In genomic region chr2:183037660-183038340, GRCh38 we compare ENCODE assay signal across 8 cellular contexts. TPM values are rescaled to one million over a fixed set of nuclear protein-coding genes. Genes with fewer than 3 reads are reported as not detected.
A peak's percentile ranks its signal among the peaks of the same experiment; 100 is the strongest.
DNase-seq lines count a peak whose midpoint lies in the region; ATAC-seq and TF ChIP-seq lines count a peak whose summit lies in the region.

No MANE protein-coding gene starts in this region.

- CTCF ChIA-PET in HCT116 (lab: Charles Lee) = interaction anchor here (1.4 kb wide), 1 partner anchor 12 kb away, joined by 4 read pairs; no protein-coding TSS in a partner anchor

- no peak for TF ChIP-seq CTCF in HCT116 (IDR thresholded peaks at IDR 0.05 in 2 of 3, conservative IDR thresholded peaks at IDR 0.05 in 1 of 3; ENCODE audit: borderline replicate concordance in 1 of 3, insufficient read depth in 1 of 3, low read depth in 2 of 3, low read length in 2 of 3)
- TF ChIP-seq CTCF in omental fat pad (IDR thresholded peaks at IDR 0.05) = no peak

- intact Hi-C loops in HCT116 (cut with micrococcal nuclease) = loop anchor here (5.0 kb wide), 1 partner anchor 85 kb away; the partner anchor contains the start of gene NUP35

- POLR2A ChIA-PET in HCT116 (lab: Charles Lee) = no interaction called here

- no peak for TF ChIP-seq RAD21 in HCT116 (IDR thresholded peaks at IDR 0.05; ENCODE audit: low read depth)

- H4K20me1 ChIP-seq in HCT116 (ENCODE audit: insufficient read depth) = peaks cover 23% of the 10 kb centered on the region; the same call in 1 of the 2 replicates

- DNase-seq in NCI-H2196 treated with DMSO at 0.1 percent for 48 hours (lab: John Stamatoyannopoulos, UW; ENCODE audit: unreplicated experiment) (peak; percentile 59), NCI-H2196 (lab: John Stamatoyannopoulos, UW; ENCODE audit: unreplicated experiment) (no peak), HCT116 (ENCODE audit: low read depth, low spot score) (no peak), NCI-H2171 treated with DMSO at 0.1 percent for 48 hours (lab: John Stamatoyannopoulos, UW) (peak; percentile 77), foreskin melanocyte (peak; percentile 32), omental fat pad (ENCODE audit: low spot score) (no peak), ureter (ENCODE audit: low spot score) (peak; percentile 52)
- peak; percentile 45 for DNase-seq in activated effector memory CD4-positive, alpha-beta T cell treated with Interleukin-2 at 50 U/mL for 16 hours

- peaks cover 7 to 21% of the 10 kb centered on the region in 2 experiments for H3K4me1 ChIP-seq in HCT116 (ENCODE audit: control insufficient read depth in 1 of 2, insufficient read depth in 2 of 2, low read length in 2 of 2)

- no peak for TF ChIP-seq POLR2A in HCT116 (IDR thresholded peaks at IDR 0.05; ENCODE audit: borderline replicate concordance, extremely low read depth, insufficient read depth, insufficient read length)

- H2AFZ ChIP-seq in HCT116 (ENCODE audit: low read depth, low read length, poor library complexity, severe bottlenecking) = no peak overlapping the region

- H3K27ac ChIP-seq in HCT116 (ENCODE audit: low read depth, low read length) = peak overlapping the region; percentile 88

- H3K9me3 ChIP-seq in HCT116 (ENCODE audit: control insufficient read depth in 1 of 2, insufficient read depth in 1 of 2, low read depth in 1 of 2, low read length in 2 of 2) = no peaks in the 10 kb centered on the region

- H3K4me2 ChIP-seq in HCT116 (ENCODE audit: low read length) = peak overlapping the region; percentile 98

- RAD21 ChIA-PET in HCT116 (lab: Charles Lee; ENCODE audit: low non-redundant PET in 1 of 2, low total read pairs in 2 of 2, uncharacterized antibody in 2 of 2, unreplicated experiment in 2 of 2) = no interaction called here

- H3K4me3 ChIP-seq in HCT116 (replicated peaks in 1 of 2; ENCODE audit: low read depth in 1 of 2, low read length in 2 of 2) = peak overlapping the region; percentile 62 to 79

- H3K9me2 ChIP-seq in HCT116 (ENCODE audit: insufficient read depth) = no peaks in the 10 kb centered on the region

- H3K36me3 ChIP-seq in HCT116 (ENCODE audit: control insufficient read depth in 1 of 2, insufficient read depth in 2 of 2, low read length in 2 of 2) = no peaks in the 10 kb centered on the region

- H3K9ac ChIP-seq in HCT116 (ENCODE audit: low read length) = peak overlapping the region; percentile 87

- H3K27me3 ChIP-seq in HCT116 (ENCODE audit: insufficient read depth, low read length) = no peaks in the 10 kb centered on the region

- ATAC-seq in HCT116 (peak; percentile 58), omental fat pad (ENCODE audit: low FRiP score) (peak; percentile 56)

- peaks cover 52% of the 10 kb centered on the region for H3K79me2 ChIP-seq in HCT116 (ENCODE audit: insufficient read depth, low read length)

- BruUV-seq in HCT116 (replicated peaks; lab: Mats Ljungman, UMichigan) = no TSS peak

TF ChIP-seq in HCT116, 20 proteins besides CTCF, POLR2A, EP300 and RAD21:
- TF ChIP-seq ZFX (IDR thresholded peaks at IDR 0.05) (peak; percentile 99), EGR1 (IDR thresholded peaks at IDR 0.05; ENCODE audit: low read depth) (peak; percentile 39; the same call in 1 of the 2 replicates), POLR2AphosphoS5 (IDR thresholded peaks at IDR 0.05; ENCODE audit: low read depth, low read length) (0 out of 2 replicates have a peak, but pooled peaks have one; percentile 10), ZNF274 (IDR thresholded peaks at IDR 0.05; ENCODE audit: low read depth, low read length) (no peak), CEBPB (IDR thresholded peaks at IDR 0.05; ENCODE audit: low read depth) (no peak), MAX (IDR thresholded peaks at IDR 0.05) (no peak), SIN3A (IDR thresholded peaks at IDR 0.05; ENCODE audit: low read depth) (0 out of 2 replicates have a peak, but pooled peaks have one; percentile 38), EZH2 (IDR thresholded peaks at IDR 0.05) (no peak), ELF1 (IDR thresholded peaks at IDR 0.05; ENCODE audit: borderline replicate concordance, low read depth) (no peak)

RNA-seq across cellular contexts. Expression of gene NCKAP1, which starts 0.5 kb away (rescaled TPM):
- 115 TPM for total RNA-seq in HCT116 (2021; ENCODE audit: unreplicated experiment)
- polyA plus RNA-seq in HCT116 (2012) = 67.6 and 70.4 TPM in 2 replicates
- total RNA-seq in omental fat pad = 100 to 1,000 TPM; 114 to 144 (median 124) TPM
- total RNA-seq in ureter = 174 TPM

RNA-seq across cellular contexts. Expression of gene DUSP19, which starts 40.7 kb away (rescaled TPM):
- total RNA-seq in HCT116 (2021; ENCODE audit: unreplicated experiment) (2.9 TPM), omental fat pad (1 to 10 TPM in 3 of 4 donors, under 1 TPM in 1; 0.60 to 2.8 (median 1.5) TPM), ureter (7.0 TPM)
- 0.39 and 0.47 TPM in 2 replicates for polyA plus RNA-seq in HCT116 (2012)

Comparison
In these comparisons a context has a peak if more than half of its experiments do, and no peak if none do; other contexts are left out.
1. DNase-seq: peak in NCI-H2196 treated with DMSO at 0.1 percent for 48 hours (single experiment), NCI-H2171 treated with DMSO at 0.1 percent for 48 hours (single experiment), activated effector memory CD4-positive, alpha-beta T cell treated with Interleukin-2 at 50 U/mL for 16 hours (single experiment), foreskin melanocyte (single experiment) and ureter (single experiment); none in NCI-H2196 (single experiment), HCT116 (single experiment) and omental fat pad (single experiment).